ENCODE assay signal across 32 cellular contexts in the genomic region with DNA sequence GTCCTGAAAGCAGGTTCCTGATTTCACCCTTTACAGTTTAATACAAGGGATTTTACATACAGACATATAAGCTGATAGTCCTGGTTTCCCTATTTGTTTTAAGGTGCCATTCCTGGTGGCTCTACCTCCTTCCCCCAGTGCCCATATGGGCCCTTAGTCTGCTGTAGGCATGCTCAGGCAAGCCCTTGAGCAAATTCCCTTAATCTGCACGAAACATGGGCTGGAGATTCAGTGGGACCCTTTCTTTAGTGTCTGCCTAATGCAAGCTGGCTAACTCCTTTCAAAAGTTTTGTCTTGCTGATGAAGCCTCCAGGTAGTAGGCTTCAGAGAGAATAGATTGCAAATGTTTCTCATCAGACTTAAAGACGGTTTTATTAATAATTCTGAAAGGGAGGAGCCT. TPM values are rescaled to one million over a fixed set of nuclear protein-coding genes. Genes with fewer than 3 reads are reported as not detected.
"Had no signal": no experiment of that assay in that cellular context is flagged by ENCODE, and none has a peak within 500 bp of the region (broad histone marks: within the 10 kb centered on the region; RNA-seq: fewer than 3 reads in every experiment).

No MANE protein-coding gene starts in this region.

- H3K9me3 ChIP-seq: body of pancreas, colonic mucosa, esophagus muscularis mucosa, gastrocnemius medialis had no signal

- H3K27ac Mint-ChIP-seq: activated naive CD4-positive, alpha-beta T cell treated with anti-CD3 and anti-CD28 coated beads for 36 hours; activated naive CD8-positive, alpha-beta T cell treated with anti-CD3 and anti-CD28 coated beads, Interleukin-2, amount 10 ng/mL, durations not matched to agents 7 days and 5 days; activated T-helper 1 cell treated with anti-CD3 and anti-CD28 coated beads, Interleukin-12 subunit alpha, Interleukin-12 subunit beta, Interleukin-2, Interleukin-4 antibody, amounts not matched to agents 30 ng/mL and 10 ng/mL and 1 ng/mL, durations not matched to agents 14 hours and 24 hours and 36 hours; activated T-helper 2 cell treated with anti-CD3 and anti-CD28 coated beads, Interferon-gamma antibody, Interleukin-2, Interleukin-4, amounts not matched to agents 10 μg/mL and 5 μg/mL and 100 μg/mL, durations not matched to agents 14 hours and 24 hours and 36 hours; dendritic cell treated with granulocyte-macrophage colony-stimulating factor and Interleukin-4, amounts not matched to agents 40 ng/mL and 50 ng/mL, for 4 days had no signal

- H3K4me2 ChIP-seq: hepatocyte had no signal

- H3K9me3 Mint-ChIP-seq: activated naive CD4-positive, alpha-beta T cell treated with anti-CD3 and anti-CD28 coated beads, Interleukin-2, amount 50 U/mL, for 24 hours; activated naive CD8-positive, alpha-beta T cell treated with anti-CD3 and anti-CD28 coated beads, Interleukin-2, amount 10 ng/mL, durations not matched to agents 7 days and 5 days; activated T-helper 1 cell treated with anti-CD3 and anti-CD28 coated beads, Interleukin-12 subunit alpha, Interleukin-12 subunit beta, Interleukin-2, Interleukin-4 antibody, amounts not matched to agents 30 ng/mL and 10 ng/mL and 1 ng/mL, durations not matched to agents 14 hours and 24 hours and 36 hours; effector memory CD8-positive, alpha-beta T cell had no signal

- H3K36me3 ChIP-seq: cardiac muscle cell, colonic mucosa, esophagus muscularis mucosa, gastrocnemius medialis had no signal

- H3K4me3 Mint-ChIP-seq: activated CD8-positive, alpha-beta T cell treated with anti-CD3 and anti-CD28 coated beads for 36 hours; activated naive CD4-positive, alpha-beta T cell treated with anti-CD3 and anti-CD28 coated beads for 36 hours; activated naive CD4-positive, alpha-beta T cell treated with anti-CD3 and anti-CD28 coated beads, Interleukin-2, amount 50 U/mL, for 24 hours; activated naive CD8-positive, alpha-beta T cell treated with anti-CD3 and anti-CD28 coated beads, Interleukin-2, amount 10 ng/mL, durations not matched to agents 7 days and 5 days; activated T-helper 1 cell treated with anti-CD3 and anti-CD28 coated beads, Interleukin-12 subunit alpha, Interleukin-12 subunit beta, Interleukin-2, Interleukin-4 antibody, amounts not matched to agents 30 ng/mL and 10 ng/mL and 1 ng/mL, durations not matched to agents 14 hours and 24 hours and 36 hours; dendritic cell treated with granulocyte-macrophage colony-stimulating factor and Interleukin-4, amounts not matched to agents 40 ng/mL and 50 ng/mL, for 4 days had no signal

- DNase-seq: activated CD4-positive, alpha-beta T cell treated with anti-CD3 and anti-CD28 coated beads for 48 hours; activated CD4-positive, alpha-beta T cell treated with anti-CD3 and anti-CD28 coated beads, Interleukin-2, amount 50 U/mL, for 1 hour; activated CD4-positive, alpha-beta T cell treated with anti-CD3 and anti-CD28 coated beads, Interleukin-2, amount 50 U/mL, for 48 hours; activated CD8-positive, alpha-beta memory T cell treated with anti-CD3 and anti-CD28 coated beads for 24 hours; activated CD8-positive, alpha-beta T cell treated with anti-CD3 and anti-CD28 coated beads for 36 hours; activated effector memory CD4-positive, alpha-beta T cell treated with anti-CD3 and anti-CD28 coated beads, Interleukin-2, amount 50 U/mL, for 16 hours; activated naive CD4-positive, alpha-beta T cell treated with anti-CD3 and anti-CD28 coated beads for 36 hours; activated naive CD8-positive, alpha-beta T cell treated with anti-CD3 and anti-CD28 coated beads, Interleukin-2, amount 10 ng/mL, durations not matched to agents 7 days and 5 days; activated T-cell treated with anti-CD3 and anti-CD28 coated beads, Interleukin-2, amount 50 U/mL, for 1 hour; activated T-cell treated with anti-CD3 and anti-CD28 coated beads, Interleukin-2, amount 50 U/mL, for 48 hours; amniotic stem cell; anterior cingulate cortex; body of pancreas; central memory CD4-positive, alpha-beta T cell; cerebellar nuclear complex; colonic mucosa; dorsolateral prefrontal cortex; effector memory CD8-positive, alpha-beta T cell; erythroblast; foreskin keratinocyte; gastrocnemius medialis; heart right ventricle; T-helper 1 cell; T-helper 2 cell had no signal

- H2AFZ ChIP-seq: hepatocyte had no signal

- H3K79me2 ChIP-seq: hepatocyte had no signal

- H3K4me1 ChIP-seq: body of pancreas, colonic mucosa, gastrocnemius medialis had no signal

- H3K27me3 Mint-ChIP-seq: activated CD8-positive, alpha-beta T cell treated with anti-CD3 and anti-CD28 coated beads for 36 hours; activated naive CD4-positive, alpha-beta T cell treated with anti-CD3 and anti-CD28 coated beads, Interleukin-2, amount 50 U/mL, for 24 hours; activated naive CD8-positive, alpha-beta T cell treated with anti-CD3 and anti-CD28 coated beads, Interleukin-2, amount 10 ng/mL, durations not matched to agents 7 days and 5 days; dendritic cell treated with granulocyte-macrophage colony-stimulating factor and Interleukin-4, amounts not matched to agents 40 ng/mL and 50 ng/mL, for 4 days; effector memory CD8-positive, alpha-beta T cell had no signal

- H3K27ac ChIP-seq: body of pancreas, cardiac muscle cell, colonic mucosa, dorsolateral prefrontal cortex, esophagus muscularis mucosa, foreskin keratinocyte, gastrocnemius medialis, heart right ventricle, hepatocyte had no signal

- H3K4me3 ChIP-seq: body of pancreas, cardiac muscle cell, colonic mucosa, dorsolateral prefrontal cortex, esophagus muscularis mucosa, gastrocnemius medialis, heart right ventricle, hepatocyte had no signal

- H3K27me3 ChIP-seq: body of pancreas, cardiac muscle cell, colonic mucosa, dorsolateral prefrontal cortex, esophagus muscularis mucosa, foreskin keratinocyte, gastrocnemius medialis, heart right ventricle, hepatocyte had no signal

- H3K4me1 Mint-ChIP-seq: activated naive CD8-positive, alpha-beta T cell treated with anti-CD3 and anti-CD28 coated beads, Interleukin-2, amount 10 ng/mL, durations not matched to agents 7 days and 5 days had no signal

- ATAC-seq: activated CD4-positive, CD25-positive, alpha-beta regulatory T cell treated with anti-CD3 and anti-CD28 coated beads, Interleukin-2, amount 50 U/mL, for 24 hours; activated CD8-positive, alpha-beta T cell treated with anti-CD3 and anti-CD28 coated beads for 36 hours; body of pancreas; effector memory CD8-positive, alpha-beta T cell; foreskin keratinocyte; gastrocnemius medialis; heart right ventricle had no signal

RNA-seq across cellular contexts. Expression of a gene that starts 22.9 kb away (rescaled TPM):
- total RNA-seq: body of pancreas, cardiac muscle cell, hepatocyte had no signal
- polyA plus RNA-seq: cardiac muscle cell, hepatocyte had no signal
